11 cellular contexts compared by ENCODE assay signal in genomic region chr12:121061831-121062230, GRCh38. TPM values are rescaled to one million over a fixed set of nuclear protein-coding genes. Genes with fewer than 3 reads are reported as not detected.
DNase-seq lines count a peak whose midpoint lies in the region; ATAC-seq and TF ChIP-seq lines count a peak whose summit lies in the region.
"Had no signal": no experiment of that assay in that cellular context is flagged by ENCODE, and none has a peak within 500 bp of the region (broad histone marks: within the 10 kb centered on the region; RNA-seq: fewer than 3 reads in every experiment).

No MANE protein-coding gene starts in this region.

- no peak overlapping the region for H3K27ac ChIP-seq in gastrocnemius medialis
- H3K27ac ChIP-seq: sigmoid colon had no signal

- H3K27me3 ChIP-seq in gastrocnemius medialis: no peaks in the 10 kb centered on the region

- intact Hi-C loops in posterior vena cava (cut with DNase I) (no loop called here), gastrocnemius medialis (cut with DNase I; ENCODE audit: low total_unique reads) (loop anchor here (5.0 kb wide), 1 partner anchor 35 kb away; no protein-coding TSS in a partner anchor)

- in situ Hi-C loops in gastrocnemius medialis (cut with MboI; ENCODE audit: low sequenced_read_pairs in 4 of 4): no loop called here

- no peaks in the 10 kb centered on the region for H3K4me1 ChIP-seq in gastrocnemius medialis

- peak; percentile 19 for TF ChIP-seq CTCF in epithelial cell of esophagus (IDR thresholded peaks at IDR 0.05; ENCODE audit: insufficient read depth, low read depth, low read length, missing control alignments)
- TF ChIP-seq CTCF in retinal pigment epithelial cell (conservative IDR thresholded peaks at IDR 0.05; ENCODE audit: low read depth, low read length): peak; percentile 38
- TF ChIP-seq CTCF in gastrocnemius medialis (IDR thresholded peaks at IDR 0.05 in 4 of 5, conservative IDR thresholded peaks at IDR 0.05 in 1 of 5): no peak

- H3K4me3 ChIP-seq in epithelial cell of esophagus (ENCODE audit: low read length): no peak overlapping the region
- no peak overlapping the region for H3K4me3 ChIP-seq in retinal pigment epithelial cell (ENCODE audit: low read length)
- H3K4me3 ChIP-seq in gastrocnemius medialis: no peak overlapping the region
- H3K4me3 ChIP-seq: sigmoid colon had no signal

- H3K36me3 ChIP-seq in gastrocnemius medialis: no peaks in the 10 kb centered on the region
- H3K36me3 ChIP-seq: sigmoid colon had no signal

- no peak for ATAC-seq in gastrocnemius medialis

- DNase-seq in NCI-H82 (lab: John Stamatoyannopoulos, UW) (peak; percentile 9), NCI-H82 treated with DMSO at 0.1 percent for 48 hours (lab: John Stamatoyannopoulos, UW; ENCODE audit: unreplicated experiment) (no peak), NOMO-1 treated with DMSO at 0.1 percent for 48 hours (lab: John Stamatoyannopoulos, UW; ENCODE audit: unreplicated experiment) (peak; percentile 43), epithelial cell of esophagus (ENCODE audit: low read depth) (peak; percentile 7), retinal pigment epithelial cell (ENCODE audit: low read depth) (no peak), posterior vena cava (ENCODE audit: low spot score) (no peak), gastrocnemius medialis (no peak)
- no peak for DNase-seq in stimulated activated CD4-positive, alpha-beta T cell treated with anti-CD3 and anti-CD28 coated beads, Interleukin-12 subunit alpha, Interleukin-12 subunit beta, amount 100 ng/mL, for 4 hours
- DNase-seq: activated T-cell treated with anti-CD3 and anti-CD28 coated beads, Interleukin-2, amount 50 U/mL, for 48 hours; SIG-M5; sigmoid colon had no signal

- H3K9me3 ChIP-seq in gastrocnemius medialis: no peaks in the 10 kb centered on the region
- H3K9me3 ChIP-seq: sigmoid colon had no signal

- TF ChIP-seq POLR2A in gastrocnemius medialis (IDR thresholded peaks at IDR 0.05): no peak

RNA-seq across cellular contexts. Expression of gene OASL, which starts 22.8 kb away (rescaled TPM):
- total RNA-seq in posterior vena cava: 1 to 10 TPM in 1 of 2 donors, under 1 TPM in 1; 0.42 to 1.4 TPM
- under 1 TPM; 0.11 to 0.36 (median 0.19) TPM for total RNA-seq in gastrocnemius medialis

RNA-seq across cellular contexts. Expression of gene C12orf43, which starts 45.5 kb away (rescaled TPM):
- 10 to 100 TPM; 13.7 to 15.7 TPM for total RNA-seq in posterior vena cava
- total RNA-seq in gastrocnemius medialis: 10 to 100 TPM in 1 of 4 donors, 1 to 10 TPM in 3; 2.9 to 13.2 (median 5.1) TPM

Comparison
In these comparisons a context has a peak if more than half of its experiments do, and no peak if none do; other contexts are left out.
1. DNase-seq: peak in NCI-H82 (single experiment), NOMO-1 treated with DMSO at 0.1 percent for 48 hours (single experiment) and epithelial cell of esophagus (single experiment); none in NCI-H82 treated with DMSO at 0.1 percent for 48 hours (single experiment), retinal pigment epithelial cell (single experiment), stimulated activated CD4-positive, alpha-beta T cell treated with anti-CD3 and anti-CD28 coated beads, Interleukin-12 subunit alpha, Interleukin-12 subunit beta, amount 100 ng/mL, for 4 hours (single experiment), posterior vena cava (single experiment) and gastrocnemius medialis (0 of 2).
2. CTCF ChIP-seq: peak in epithelial cell of esophagus (single experiment) and retinal pigment epithelial cell (single experiment); none in gastrocnemius medialis (0 of 5).